ENCODE assay signal across 16 cellular contexts in the genomic region with DNA sequence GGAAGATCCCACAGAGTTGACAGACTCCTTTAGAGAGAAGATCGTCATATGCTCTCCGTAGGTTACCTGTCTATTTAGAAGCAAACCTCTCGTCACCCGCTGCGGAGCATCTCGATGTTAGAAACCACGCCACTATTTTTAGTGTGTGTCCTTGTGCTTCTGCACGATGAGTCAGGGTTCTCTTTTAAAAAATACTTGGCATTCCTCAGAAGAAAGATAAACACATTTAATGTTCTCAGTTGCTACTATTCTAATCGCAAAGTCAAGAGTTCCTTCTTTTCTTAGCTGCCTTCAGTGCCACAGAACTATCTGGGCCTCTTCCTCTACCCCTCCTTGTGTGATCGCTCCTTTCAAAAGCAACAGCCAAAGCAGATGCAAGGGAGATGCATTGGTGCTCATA.
DNase-seq lines count a peak whose midpoint lies in the region; ATAC-seq and TF ChIP-seq lines count a peak whose summit lies in the region.
"Had no signal": no experiment of that assay in that cellular context is flagged by ENCODE, and none has a peak within 500 bp of the region (broad histone marks: within the 10 kb centered on the region; RNA-seq: fewer than 3 reads in every experiment).

No MANE protein-coding gene starts in this region.

- no peaks in the 10 kb centered on the region for H3K36me3 ChIP-seq in smooth muscle cell (ENCODE audit: low read depth)
- H3K36me3 ChIP-seq: SJCRH30 had no signal

- no peak overlapping the region for H3K27ac ChIP-seq in right cardiac atrium (ENCODE audit: low read length)
- H3K27ac ChIP-seq in smooth muscle cell (ENCODE audit: low read depth) = no peak overlapping the region
- H3K27ac ChIP-seq: BLaER1, SJCRH30 had no signal

- intact Hi-C loops in right cardiac atrium (cut with DNase I) = no loop called here

- no peaks in the 10 kb centered on the region for H3K9me3 ChIP-seq in right cardiac atrium (ENCODE audit: control insufficient read depth, low read length)
- no peaks in the 10 kb centered on the region for H3K9me3 ChIP-seq in smooth muscle cell (replicated peaks; ENCODE audit: low read depth)
- H3K9me3 ChIP-seq: SJCRH30 had no signal

- H3K4me1 ChIP-seq in right cardiac atrium (ENCODE audit: control insufficient read depth, insufficient read depth, low read length) (no peaks in the 10 kb centered on the region), smooth muscle cell (ENCODE audit: low read depth) (no peaks in the 10 kb centered on the region)
- H3K4me1 ChIP-seq: BLaER1, SJCRH30 had no signal

- no peak overlapping the region for H3K9ac ChIP-seq in smooth muscle cell (ENCODE audit: low read depth)
- H3K9ac ChIP-seq: BLaER1 had no signal

- no peak for TF ChIP-seq CTCF in smooth muscle cell (IDR thresholded peaks at IDR 0.05; ENCODE audit: borderline replicate concordance, insufficient read depth, poor library complexity, severe bottlenecking)

- H3K4me2 ChIP-seq in smooth muscle cell = peak overlapping the region; percentile 41
- H3K4me2 ChIP-seq: BLaER1 had no signal

- H4K20me1 ChIP-seq in smooth muscle cell (ENCODE audit: low read depth) = no peaks in the 10 kb centered on the region
- H4K20me1 ChIP-seq: BLaER1 had no signal

- H3K79me2 ChIP-seq in smooth muscle cell (ENCODE audit: low read depth) = no peaks in the 10 kb centered on the region

- WGBS in right cardiac atrium = 39% methylated on average over 10 of the region's 10 CpGs
- WGBS in smooth muscle cell (ENCODE audit: low lambda C conversion rate) = 43% methylated on average over 10 of the region's 10 CpGs

- ATAC-seq in right cardiac atrium (peak; percentile 29 to 51), HG03159 (IDR thresholded peaks at IDR 0.05; ENCODE audit: unreplicated experiment) (no peak)
- ATAC-seq: sciatic nerve had no signal

- H2AFZ ChIP-seq in smooth muscle cell (ENCODE audit: low read depth) = no peak overlapping the region

- no peaks in the 10 kb centered on the region for H3F3A ChIP-seq in smooth muscle cell (ENCODE audit: low read depth)

- no peaks in the 10 kb centered on the region for H3K27me3 ChIP-seq in right cardiac atrium (ENCODE audit: control insufficient read depth, insufficient read depth)
- no peaks in the 10 kb centered on the region for H3K27me3 ChIP-seq in smooth muscle cell (ENCODE audit: low read depth)
- H3K27me3 ChIP-seq: BLaER1, SJCRH30 had no signal

- H3K4me3 ChIP-seq in right cardiac atrium (ENCODE audit: low read length) = no peak overlapping the region
- no peak overlapping the region for H3K4me3 ChIP-seq in smooth muscle cell
- H3K4me3 ChIP-seq: BLaER1, SJCRH30 had no signal

- DNase-seq in LHCN-M2 (ENCODE audit: low read depth) (peak; percentile 64), astrocyte of the hippocampus (ENCODE audit: low read depth, low spot score) (peak; percentile 60), right cardiac atrium (no peak), smooth muscle cell (lab: John Stamatoyannopoulos, UW; ENCODE audit: unreplicated experiment) (no peak), GM03348 (ENCODE audit: low spot score) (no peak), NCI-H1092 treated with DMSO at 0.1 percent for 48 hours (lab: John Stamatoyannopoulos, UW) (no peak)
- DNase-seq: activated CD4-positive, alpha-beta T cell treated with anti-CD3 and anti-CD28 coated beads for 48 hours; activated naive CD4-positive, alpha-beta T cell treated with Interleukin-2 at 50 U/mL for 16 hours; HCEC 1CT; NCI-H2081; NCI-H524 treated with DMSO at 0.1 percent for 48 hours; SJCRH30; stimulated activated CD4-positive, alpha-beta T cell treated with anti-CD3 and anti-CD28 coated beads, Interleukin-4, amount 100 ng/mL, for 1 hour had no signal

Comparison
In these comparisons a context has a peak if more than half of its experiments do, and no peak if none do; other contexts are left out.
1. DNase-seq: peak in LHCN-M2 (single experiment) and astrocyte of the hippocampus (single experiment); none in right cardiac atrium (0 of 3), smooth muscle cell (single experiment), GM03348 (single experiment) and NCI-H1092 treated with DMSO at 0.1 percent for 48 hours (single experiment).